Comparison of ENCODE assay signal across 8 cellular contexts in genomic region chr16:56931769-56932587, GRCh38. TPM values are rescaled to one million over a fixed set of nuclear protein-coding genes. Genes with fewer than 3 reads are reported as not detected.
DNase-seq lines count a peak whose midpoint lies in the region; ATAC-seq, FAIRE-seq and TF ChIP-seq lines count a peak whose summit lies in the region.

HERPUD1 (plus strand) TSS chr16:56932142; CDS start chr16:56932245, 103 bp downstream.

- POLR2A ChIA-PET in T-cell (lab: Charles Lee) = interaction anchor here (0.5 to 1.4 kb wide), 10 partner anchors 10 to 405 kb away, joined by 3 to 6 read pairs (median 4); no protein-coding TSS in a partner anchor

- peak within 1 kb of the TSS; percentile 97 to 98 for H3K27ac Mint-ChIP-seq in T-cell

- H3K36me3 ChIP-seq in upper lobe of left lung = peaks cover 17 to 31% (median 19%) of the 10 kb centered on the region in 4 donors

- TF ChIP-seq POLR2A in GM12891 (IDR thresholded peaks at IDR 0.05; ENCODE audit: low read depth, low read length) (peak; percentile 97), upper lobe of left lung (IDR thresholded peaks at IDR 0.05) (peak; percentile 65 to 99 (median 98))

- peaks cover 36 to 45% (median 44%) of the 10 kb centered on the region in 3 donors for H3K4me1 Mint-ChIP-seq in T-cell

- H3K9me3 ChIP-seq in upper lobe of left lung = no peaks in the 10 kb centered on the region

- WGBS in adipose tissue, 3 donors = 0% methylated on average over 76 to 86 of the region's 86 CpGs
- WGBS in upper lobe of left lung, 2 donors = 1% methylated on average over 52 of the region's 86 CpGs; no CpG with 5 or more reads in 1 of the 2 donors

- peaks cover 32% of the 10 kb centered on the region for H3K36me3 Mint-ChIP-seq in T-cell

- peaks cover 30 to 47% (median 37%) of the 10 kb centered on the region in 4 donors for H3K4me1 ChIP-seq in upper lobe of left lung

- H3K27me3 ChIP-seq in upper lobe of left lung = no peaks in the 10 kb centered on the region

- peak; percentile 99 for FAIRE-seq in GM12891 (lab: Jason Lieb, UNC)

- TF ChIP-seq CTCF in upper lobe of left lung (IDR thresholded peaks at IDR 0.05) = peak in 4 of 6 experiments; percentile 9 to 68 (median 25)

- intact Hi-C loops in cardiac septum (cut with DNase I) = loop anchor here (5.0 kb wide), 1 partner anchor 55 kb away; the partner anchor contains the start of gene NLRC5
- intact Hi-C loops in posterior cingulate gyrus (cut with DNase I) = no loop called here

- H3K27ac ChIP-seq in adipose tissue (ENCODE audit: low read depth, low read length) (peak within 1 kb of the TSS; percentile 95), upper lobe of left lung (peak within 1 kb of the TSS; percentile 99 to 100 (median 100))

- no peaks in the 10 kb centered on the region for H3K27me3 Mint-ChIP-seq in T-cell

- ATAC-seq in HG02840 (IDR thresholded peaks at IDR 0.05; ENCODE audit: low FRiP score, unreplicated experiment) (peak; percentile 92), T-cell (replicated peaks in 1 of 4) (peak; percentile 95 to 96 (median 95)), upper lobe of left lung (ENCODE audit: low FRiP score in 2 of 2) (peak; percentile 97 to 98)

- H3K9me3 Mint-ChIP-seq in T-cell = no peaks in the 10 kb centered on the region

- H3K4me3 ChIP-seq in upper lobe of left lung = peak within 1 kb of the TSS; percentile 73 to 98 (median 85)

- peak within 1 kb of the TSS; percentile 96 to 98 (median 98) for H3K4me3 Mint-ChIP-seq in T-cell

- TF ChIP-seq EP300 in upper lobe of left lung (IDR thresholded peaks at IDR 0.05) = peak in 2 of 4 donors; percentile 2 to 82

- CTCF ChIA-PET in T-cell (lab: Charles Lee) = no interaction called here

- peak; percentile 98 for DNase-seq in GM12891 (ENCODE audit: insufficient read length, low spot score)
- peak; percentile 90 for DNase-seq in NCI-H1436 treated with DMSO at 0.1 percent for 48 hours (lab: John Stamatoyannopoulos, UW)
- peak; percentile 96 to 100 (median 99) for DNase-seq in T-cell
- DNase-seq in cardiac septum (ENCODE audit: low spot score) = peak; percentile 99
- peak; percentile 99 to 100 (median 100) for DNase-seq in posterior cingulate gyrus
- DNase-seq in upper lobe of left lung = peak; percentile 99

TF ChIP-seq in GM12891, 5 proteins besides CTCF, POLR2A, EP300 and RAD21:
- TF ChIP-seq SPI1 (IDR thresholded peaks at IDR 0.05; ENCODE audit: low read depth, low read length) (no peak), TAF1 (IDR thresholded peaks at IDR 0.05; ENCODE audit: low read depth, low read length) (peak; percentile 94), PAX5 (IDR thresholded peaks at IDR 0.05; ENCODE audit: insufficient read depth, low read length, severe bottlenecking) (peak; percentile 26), POU2F2 (IDR thresholded peaks at IDR 0.05; ENCODE audit: low read depth, low read length) (0 out of 2 replicates have a peak, but pooled peaks have one; percentile 6), POLR2AphosphoS5 (IDR thresholded peaks at IDR 0.05; ENCODE audit: low read depth, low read length) (peak; percentile 98)
TF ChIP-seq in GM12891: peak in this region for 4.

RNA-seq across cellular contexts. Expression of gene HERPUD1, which starts in this region (rescaled TPM):
- 92.3 TPM for polyA plus RNA-seq in GM12891 (2012; ENCODE audit: low read depth, missing spikeins)
- total RNA-seq in T-cell (100 to 1,000 TPM; 149 to 185 (median 167) TPM), cardiac septum (87.4 TPM), upper lobe of left lung (100 to 1,000 TPM in 5 of 6 donors, 10 to 100 TPM in 1; 81.0 to 283 (median 196) TPM)
- 100 to 1,000 TPM in 1 of 3 donors, 10 to 100 TPM in 2; 41.7 to 149 (median 75.2) TPM for polyA plus RNA-seq in adipose tissue

Comparison
In these comparisons a context has a peak if more than half of its experiments do, and no peak if none do; other contexts are left out.
1. Peak in every context shown above with its lines: DNase-seq, ATAC-seq, H3K4me3 ChIP-seq and H3K27ac ChIP-seq.